Comparison of ENCODE assay signal across 25 cellular contexts in genomic region chr7:55006499-55006898, GRCh38. TPM values are rescaled to one million over a fixed set of nuclear protein-coding genes. Genes with fewer than 3 reads are reported as not detected.
A peak's percentile ranks its signal among the peaks of the same experiment; 100 is the strongest.
DNase-seq lines count a peak whose midpoint lies in the region; ATAC-seq, FAIRE-seq and TF ChIP-seq lines count a peak whose summit lies in the region.
"Had no signal": no experiment of that assay in that cellular context is flagged by ENCODE, and none has a peak within 500 bp of the region (broad histone marks: within the 10 kb centered on the region; RNA-seq: fewer than 3 reads in every experiment).

No MANE protein-coding gene starts in this region.

- H3K36me3 Mint-ChIP-seq in endodermal cell (ENCODE audit: low read depth): no peaks in the 10 kb centered on the region

- H3K4me1 ChIP-seq in endodermal cell (ENCODE audit: control insufficient read depth, insufficient read depth, low read length): no peaks in the 10 kb centered on the region
- no peaks in the 10 kb centered on the region for H3K4me1 ChIP-seq in prostate gland (replicated peaks)
- H3K4me1 ChIP-seq: BLaER1 treated with 17β-estradiol and CSF1 and Interleukin-3, amounts not matched to agents 10 nM and 100 nM; SJCRH30 had no signal

- intact Hi-C loops in left ventricle myocardium superior (cut with micrococcal nuclease): no loop called here
- intact Hi-C loops in cardiac septum (cut with DNase I): no loop called here
- intact Hi-C loops in prostate gland (cut with DNase I): no loop called here

- ATAC-seq in left ventricle myocardium superior (no peak), left lobe of liver (peak; percentile 86)
- ATAC-seq: PC-3, Right ventricle myocardium inferior, SK-N-SH treated with all-trans-retinoic acid at 6 μM for 48 hours had no signal

- H3K9me3 ChIP-seq in endodermal cell (ENCODE audit: control insufficient read depth, low read length) (no peaks in the 10 kb centered on the region), prostate gland (no peaks in the 10 kb centered on the region)
- H3K9me3 ChIP-seq: SJCRH30 had no signal

- H3K27ac ChIP-seq in endodermal cell (ENCODE audit: low read depth, low read length) (no peak overlapping the region), prostate gland (no peak overlapping the region)
- H3K27ac ChIP-seq: BLaER1 treated with 17β-estradiol and CSF1 and Interleukin-3, amounts not matched to agents 10 nM and 100 nM; KMS-11; SJCRH30 had no signal

- no peak overlapping the region for H3K27ac Mint-ChIP-seq in endodermal cell
- H3K27ac Mint-ChIP-seq: CD4-positive, alpha-beta T cell; IgD-negative memory B cell had no signal

- H3K27me3 ChIP-seq in endodermal cell (ENCODE audit: control insufficient read depth, insufficient read depth, low read length, poor library complexity, severe bottlenecking) (no peaks in the 10 kb centered on the region), prostate gland (replicated peaks; ENCODE audit: insufficient read depth) (no peaks in the 10 kb centered on the region)
- H3K27me3 ChIP-seq: BLaER1 treated with 17β-estradiol and CSF1 and Interleukin-3, amounts not matched to agents 10 nM and 100 nM; SJCRH30 had no signal

- FAIRE-seq in H54 (lab: Jason Lieb, UNC): no peak

- no peaks in the 10 kb centered on the region for H3K9me3 Mint-ChIP-seq in endodermal cell
- H3K9me3 Mint-ChIP-seq: CD4-positive, alpha-beta T cell had no signal

- no peaks in the 10 kb centered on the region for H3K36me3 ChIP-seq in endodermal cell (ENCODE audit: control insufficient read depth, insufficient read depth, low read length)
- H3K36me3 ChIP-seq in prostate gland: no peaks in the 10 kb centered on the region
- H3K36me3 ChIP-seq: BLaER1 treated with 17β-estradiol and CSF1 and Interleukin-3, amounts not matched to agents 10 nM and 100 nM; SJCRH30 had no signal

- TF ChIP-seq POLR2A in prostate gland (IDR thresholded peaks at IDR 0.05) (no peak), H54 (IDR thresholded peaks at IDR 0.05; ENCODE audit: low read depth, low read length) (no peak)

- H3K9ac ChIP-seq in endodermal cell (ENCODE audit: extremely low read depth, low read length, poor library complexity, severe bottlenecking): no peak overlapping the region
- H3K9ac ChIP-seq: BLaER1 treated with 17β-estradiol and CSF1 and Interleukin-3, amounts not matched to agents 10 nM and 100 nM; KMS-11 had no signal

- peaks cover 9% of the 10 kb centered on the region for H3K4me1 Mint-ChIP-seq in endodermal cell
- H3K4me1 Mint-ChIP-seq: IgD-negative memory B cell had no signal

- H3K4me3 ChIP-seq in endodermal cell (ENCODE audit: low read length) (no peak overlapping the region), prostate gland (no peak overlapping the region)
- H3K4me3 ChIP-seq: BLaER1 treated with 17β-estradiol and CSF1 and Interleukin-3, amounts not matched to agents 10 nM and 100 nM; SJCRH30 had no signal

- H3K27me3 Mint-ChIP-seq in endodermal cell (ENCODE audit: insufficient read depth): peaks cover 2% of the 10 kb centered on the region

- DNase-seq in left ventricle myocardium superior: peak; percentile 36
- DNase-seq in cardiac septum (ENCODE audit: low spot score): no peak
- peak; percentile 66 for DNase-seq in endodermal cell
- DNase-seq in left lobe of liver (ENCODE audit: low spot score): peak; percentile 65
- no peak for DNase-seq in prostate gland (ENCODE audit: low spot score)
- no peak for DNase-seq in H54 (ENCODE audit: insufficient read length, low spot score)
- no peak for DNase-seq in hepatic stellate cell (ENCODE audit: low spot score)
- DNase-seq: CD4-positive, alpha-beta T cell; DMS53; GOT3; MM.1S; NCI-H1092; NCI-H1417 treated with DMSO at 0.1 percent for 48 hours; NCI-H187 treated with DMSO at 0.1 percent for 48 hours; NCI-H2171 treated with DMSO at 0.1 percent for 48 hours; NCI-H524; NCI-H748 treated with DMSO at 0.1 percent for 48 hours; NK-92 treated with Interleukin-12 subunit alpha and Interleukin-12 subunit beta, amount 100 ng/mL, for 24 hours; PC-3; SJCRH30 had no signal

- WGBS in endodermal cell (ENCODE audit: insufficient coverage in 1 of 2, insufficient read length in 1 of 2), 2 experiments: 80 to 82% methylated on average over 8 to 11 of the region's 11 CpGs
- WGBS in prostate gland: 65% methylated on average over 11 of the region's 11 CpGs

- H3K4me3 Mint-ChIP-seq in endodermal cell: no peak overlapping the region
- H3K4me3 Mint-ChIP-seq: CD4-positive, alpha-beta T cell; IgD-negative memory B cell had no signal

- TF ChIP-seq CTCF in endodermal cell (conservative IDR thresholded peaks at IDR 0.05) (no peak), prostate gland (IDR thresholded peaks at IDR 0.05) (no peak)

RNA-seq across cellular contexts. Expression of gene EGFR, which starts 12.3 kb away (rescaled TPM):
- total RNA-seq in left ventricle myocardium superior (11.2 TPM), cardiac septum (7.6 TPM), endodermal cell (1 to 10 TPM; 5.0 to 5.8 TPM), left lobe of liver (90.5 TPM), prostate gland (100 to 1,000 TPM in 1 of 2 donors, 10 to 100 TPM in 1; 78.3 to 112 TPM)
- polyA plus RNA-seq in endodermal cell (2013, experiment 1 of 2): 5.3 TPM
- polyA plus RNA-seq in endodermal cell (2013, experiment 2 of 2): 5.1 TPM
- total RNA-seq: CD4-positive, alpha-beta T cell had no signal
- polyA plus RNA-seq: IgD-negative memory B cell had no signal

Comparison
In these comparisons a context has a peak if more than half of its experiments do, and no peak if none do; other contexts are left out.
1. DNase-seq: peak in left ventricle myocardium superior (single experiment), endodermal cell (single experiment) and left lobe of liver (single experiment); none in cardiac septum (single experiment), prostate gland (single experiment), H54 (single experiment) and hepatic stellate cell (single experiment).